ENCODE assay signal across 34 cellular contexts in the genomic region with DNA sequence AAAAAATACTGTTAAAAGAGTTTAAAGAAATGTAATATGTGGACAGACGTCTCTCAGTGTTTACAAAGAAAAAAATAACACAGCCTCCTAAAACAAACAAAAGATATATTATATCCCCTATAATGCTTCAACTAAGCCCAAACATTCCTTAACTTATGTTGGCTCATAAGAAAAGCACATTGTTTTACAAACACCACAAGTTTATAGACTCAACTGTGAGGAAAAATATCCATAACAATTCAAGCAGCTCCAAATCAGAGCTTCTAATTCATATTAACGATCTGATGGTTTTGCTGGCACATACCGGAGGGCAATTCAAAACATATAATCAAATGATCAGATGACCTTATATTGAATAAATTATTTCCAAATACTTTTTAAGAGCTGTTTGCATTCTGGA.
"Had no signal": no experiment of that assay in that cellular context is flagged by ENCODE, and none has a peak within 500 bp of the region (broad histone marks: within the 10 kb centered on the region; RNA-seq: fewer than 3 reads in every experiment).

No MANE protein-coding gene starts in this region.

- H3K4me1 ChIP-seq: colonic mucosa had no signal

- H3K27ac Mint-ChIP-seq: dendritic cell treated with granulocyte-macrophage colony-stimulating factor and Interleukin-4, amounts not matched to agents 40 ng/mL and 50 ng/mL, for 4 days; endodermal cell; mesothelial cell of epicardium; natural killer cell treated with Interleukin-12 subunit alpha and Interleukin-12 subunit beta and Interleukin-15 and Interleukin-18, amount 100 ng/mL, for 72 hours; neural progenitor cell; stimulated activated naive CD8-positive, alpha-beta T cell treated with anti-CD3 and anti-CD28 coated beads, Interleukin-15, amount 100 ng/mL, for 72 hours had no signal

- H3K4me2 ChIP-seq: neural progenitor cell, smooth muscle cell had no signal

- H3K4me3 ChIP-seq: colonic mucosa, gastroesophageal sphincter, heart right ventricle, left lung, mucosa of descending colon, neural progenitor cell, ovary, smooth muscle cell, suprapubic skin, transverse colon, vagina had no signal

- H3K27ac ChIP-seq: colonic mucosa, epithelial cell of prostate, gastroesophageal sphincter, heart right ventricle, neural progenitor cell, ovary, suprapubic skin, transverse colon, vagina had no signal

- H3K4me3 Mint-ChIP-seq: dendritic cell treated with granulocyte-macrophage colony-stimulating factor and Interleukin-4, amounts not matched to agents 40 ng/mL and 50 ng/mL, for 4 days; endodermal cell; mesothelial cell of epicardium; naive B cell; natural killer cell treated with Interleukin-12 subunit alpha and Interleukin-12 subunit beta and Interleukin-15 and Interleukin-18, amount 100 ng/mL, for 72 hours; neural progenitor cell; stimulated activated naive CD8-positive, alpha-beta T cell treated with anti-CD3 and anti-CD28 coated beads, Interleukin-15, amount 100 ng/mL, for 72 hours had no signal

- DNase-seq: colonic mucosa; effector CD8-positive, alpha-beta T cell; endodermal cell; foreskin fibroblast; glutamatergic neuron; heart right ventricle; hippocampal formation; left cardiac atrium; left lung; mesenchymal stem cell; mucosa of descending colon; naive B cell; nucleus accumbens; ovary; posterior cingulate gyrus; stimulated activated CD4-positive, alpha-beta T cell treated with anti-CD3 and anti-CD28 coated beads, Interleukin-12 subunit alpha, Interleukin-12 subunit beta, amount 100 ng/mL, for 4 hours; stimulated activated CD4-positive, alpha-beta T cell treated with anti-CD3 and anti-CD28 coated beads, Interleukin-1b, Interleukin-23, amount 100 ng/mL, for 48 hours; stimulated activated CD4-positive, alpha-beta T cell treated with anti-CD3 and anti-CD28 coated beads, Interleukin-4, amount 100 ng/mL, for 1 hour; stimulated activated CD8-positive, alpha-beta memory T cell treated with anti-CD3 and anti-CD28 coated beads, Interleukin-4, amount 100 ng/mL, for 48 hours; stimulated activated naive CD4-positive, alpha-beta T cell; stimulated activated naive CD8-positive, alpha-beta T cell treated with anti-CD3 and anti-CD28 coated beads, Interleukin-15, amount 100 ng/mL, for 72 hours; transverse colon had no signal

- FAIRE-seq: islet of Langerhans had no signal

- H3K9me3 ChIP-seq: colonic mucosa, gastroesophageal sphincter, heart right ventricle, left lung, mucosa of descending colon, ovary, suprapubic skin, transverse colon, vagina had no signal

- H3K9me3 Mint-ChIP-seq: dendritic cell treated with granulocyte-macrophage colony-stimulating factor and Interleukin-4, amounts not matched to agents 40 ng/mL and 50 ng/mL, for 4 days; naive B cell; natural killer cell treated with Interleukin-12 subunit alpha and Interleukin-12 subunit beta and Interleukin-15 and Interleukin-18, amount 100 ng/mL, for 72 hours; stimulated activated naive CD8-positive, alpha-beta T cell treated with anti-CD3 and anti-CD28 coated beads, Interleukin-15, amount 100 ng/mL, for 72 hours had no signal

- H3K27me3 Mint-ChIP-seq: dendritic cell treated with granulocyte-macrophage colony-stimulating factor and Interleukin-4, amounts not matched to agents 40 ng/mL and 50 ng/mL, for 4 days; naive B cell; natural killer cell treated with Interleukin-12 subunit alpha and Interleukin-12 subunit beta and Interleukin-15 and Interleukin-18, amount 100 ng/mL, for 72 hours; stimulated activated naive CD8-positive, alpha-beta T cell treated with anti-CD3 and anti-CD28 coated beads, Interleukin-15, amount 100 ng/mL, for 72 hours had no signal

- ATAC-seq: esophagus mucosa; gastroesophageal sphincter; heart right ventricle; left cardiac atrium; left lung; mucosa of descending colon; natural killer cell treated with Interleukin-12 subunit alpha and Interleukin-12 subunit beta and Interleukin-15 and Interleukin-18, amount 100 ng/mL, for 72 hours; sciatic nerve; stimulated activated naive CD8-positive, alpha-beta T cell treated with anti-CD3 and anti-CD28 coated beads, Interleukin-15, amount 100 ng/mL, for 72 hours had no signal

- H2AFZ ChIP-seq: neural progenitor cell had no signal

- H3K36me3 ChIP-seq: colonic mucosa, ovary, transverse colon, vagina had no signal

- H3K27me3 ChIP-seq: colonic mucosa, gastroesophageal sphincter, heart right ventricle, left lung, neural progenitor cell, ovary, suprapubic skin, transverse colon, vagina had no signal

- H3K9ac ChIP-seq: neural progenitor cell had no signal
